Comparison of ENCODE assay signal across 9 cellular contexts in genomic region chr7:152335900-152336571, GRCh38.
DNase-seq lines count a peak whose midpoint lies in the region; ATAC-seq lines count a peak whose summit lies in the region.
"Had no signal": no experiment of that assay in that cellular context is flagged by ENCODE, and none has a peak within 500 bp of the region (broad histone marks: within the 10 kb centered on the region; RNA-seq: fewer than 3 reads in every experiment).

No MANE protein-coding gene starts in this region.

- H3K27me3 Mint-ChIP-seq in activated CD4-positive, alpha-beta T cell treated with anti-CD3 and anti-CD28 coated beads, Interleukin-2, amount 10 ng/mL, durations not matched to agents 24 days and 14 days: no peaks in the 10 kb centered on the region

- no peaks in the 10 kb centered on the region for H3K9me2 ChIP-seq in Karpas-422 (replicated peaks; ENCODE audit: insufficient read depth, low read length)

- H3K36me3 Mint-ChIP-seq in activated CD4-positive, alpha-beta T cell treated with anti-CD3 and anti-CD28 coated beads, Interleukin-2, amount 10 ng/mL, durations not matched to agents 24 days and 14 days (ENCODE audit: low read depth): peaks cover 4% of the 10 kb centered on the region

- 51% methylated on average over 2 of the region's 2 CpGs for WGBS in right cardiac atrium
- 23 to 36% methylated on average over 2 of the region's 2 CpGs for WGBS in aorta, 2 donors

- peak overlapping the region; percentile 64 for H3K27ac Mint-ChIP-seq in activated CD4-positive, alpha-beta T cell treated with anti-CD3 and anti-CD28 coated beads, Interleukin-2, amount 10 ng/mL, durations not matched to agents 24 days and 14 days

- H3K4me3 Mint-ChIP-seq in activated CD4-positive, alpha-beta T cell treated with anti-CD3 and anti-CD28 coated beads, Interleukin-2, amount 10 ng/mL, durations not matched to agents 24 days and 14 days: peak overlapping the region; percentile 70

- no peaks in the 10 kb centered on the region for H3K36me3 ChIP-seq in Karpas-422 (ENCODE audit: insufficient read depth, low read length)
- H3K36me3 ChIP-seq in subcutaneous abdominal adipose tissue (ENCODE audit: control insufficient read depth in 5 of 5, insufficient read depth in 5 of 5, low read length in 5 of 5): no peaks in the 10 kb centered on the region
- no peaks in the 10 kb centered on the region for H3K36me3 ChIP-seq in aorta (ENCODE audit: control insufficient read depth in 1 of 2, insufficient read depth in 2 of 2, low read length in 1 of 2)
- H3K36me3 ChIP-seq: HAP-1 had no signal

- no peaks in the 10 kb centered on the region for H3K27me3 ChIP-seq in Karpas-422 (ENCODE audit: low read length)
- no peaks in the 10 kb centered on the region for H3K27me3 ChIP-seq in right cardiac atrium (ENCODE audit: control insufficient read depth, insufficient read depth)
- H3K27me3 ChIP-seq in subcutaneous abdominal adipose tissue (ENCODE audit: control insufficient read depth in 5 of 5, insufficient read depth in 4 of 5, low read length in 5 of 5): no peaks in the 10 kb centered on the region
- no peaks in the 10 kb centered on the region for H3K27me3 ChIP-seq in aorta (ENCODE audit: control insufficient read depth in 1 of 2, insufficient read depth in 2 of 2, low read length in 1 of 2)

- peak overlapping the region; percentile 41 for H3K4me2 ChIP-seq in Karpas-422 (ENCODE audit: low read depth, low read length, poor library complexity, severe bottlenecking)

- H4K20me1 ChIP-seq in Karpas-422 (ENCODE audit: insufficient read depth, low read depth, low read length): 0 out of 2 replicates have a peak, but pooled peaks cover 2% of the 10 kb centered on the region

- H2AFZ ChIP-seq in Karpas-422 (ENCODE audit: low read length): no peak overlapping the region

- H3K4me1 ChIP-seq in Karpas-422 (ENCODE audit: low read length): peaks cover 63% of the 10 kb centered on the region
- peaks cover 1% of the 10 kb centered on the region for H3K4me1 ChIP-seq in right cardiac atrium (ENCODE audit: control insufficient read depth, insufficient read depth, low read length)
- H3K4me1 ChIP-seq in subcutaneous abdominal adipose tissue (ENCODE audit: control insufficient read depth in 5 of 5, insufficient read depth in 5 of 5, low read length in 5 of 5): peaks cover 0 to 43% (median 23%) of the 10 kb centered on the region in 5 donors
- peaks cover 3% of the 10 kb centered on the region in 2 donors for H3K4me1 ChIP-seq in aorta (ENCODE audit: control insufficient read depth in 1 of 2, insufficient read depth in 2 of 2, low read length in 2 of 2)
- H3K4me1 ChIP-seq: HAP-1 had no signal

- H3K9ac ChIP-seq in Karpas-422 (ENCODE audit: low read length) (peak overlapping the region; percentile 20), subcutaneous abdominal adipose tissue (ENCODE audit: low read length in 5 of 5) (peak overlapping the region in 2 of 5 donors; percentile 41 to 53)

- H3K27ac ChIP-seq in Karpas-422 (ENCODE audit: low read length): peak overlapping the region; percentile 63
- no peak overlapping the region for H3K27ac ChIP-seq in right cardiac atrium (ENCODE audit: low read length)
- peak overlapping the region; percentile 19 for H3K27ac ChIP-seq in subcutaneous abdominal adipose tissue (ENCODE audit: low read depth, low read length)
- H3K27ac ChIP-seq in aorta (ENCODE audit: low read depth in 1 of 2, low read length in 2 of 2): no peak overlapping the region

- no peaks in the 10 kb centered on the region for H3K9me3 Mint-ChIP-seq in activated CD4-positive, alpha-beta T cell treated with anti-CD3 and anti-CD28 coated beads, Interleukin-2, amount 10 ng/mL, durations not matched to agents 24 days and 14 days

- H3K4me1 Mint-ChIP-seq in activated CD4-positive, alpha-beta T cell treated with anti-CD3 and anti-CD28 coated beads, Interleukin-2, amount 10 ng/mL, durations not matched to agents 24 days and 14 days: peaks cover 27% of the 10 kb centered on the region

- H3K9me3 ChIP-seq in Karpas-422 (ENCODE audit: low read length): no peaks in the 10 kb centered on the region
- no peaks in the 10 kb centered on the region for H3K9me3 ChIP-seq in right cardiac atrium (ENCODE audit: control insufficient read depth, low read length)
- no peaks in the 10 kb centered on the region for H3K9me3 ChIP-seq in subcutaneous abdominal adipose tissue (ENCODE audit: control insufficient read depth in 5 of 5, low read length in 5 of 5)
- H3K9me3 ChIP-seq in aorta (ENCODE audit: control insufficient read depth, low read length): no peaks in the 10 kb centered on the region
- H3K9me3 ChIP-seq: HAP-1 had no signal

- no peak for DNase-seq in activated CD4-positive, alpha-beta T cell treated with anti-CD3 and anti-CD28 coated beads, Interleukin-2, amount 10 ng/mL, durations not matched to agents 24 days and 14 days
- no peak for DNase-seq in activated CD4-positive, alpha-beta T cell treated with anti-CD3 and anti-CD28 coated beads, Interleukin-2, amount 50 U/mL, for 1 hour
- DNase-seq in Karpas-422: no peak
- no peak for DNase-seq in right cardiac atrium
- no peak for DNase-seq in EL
- no peak for DNase-seq in aorta

- peaks cover 97% of the 10 kb centered on the region for H3K79me2 ChIP-seq in Karpas-422 (ENCODE audit: low read length)

- ATAC-seq in right cardiac atrium (peak; percentile 28 to 50), GM21717 (IDR thresholded peaks at IDR 0.05; ENCODE audit: unreplicated experiment) (no peak), aorta (ENCODE audit: low FRiP score) (no peak)

- intact Hi-C loops in activated CD4-positive, alpha-beta T cell treated with anti-CD3 and anti-CD28 coated beads, Interleukin-2, amount 10 ng/mL, durations not matched to agents 24 days and 14 days (cut with micrococcal nuclease): loop anchor here (1.0 to 10.0 kb wide), 4 partner anchors 98 to 821 kb away; partner anchors contain the start of genes RHEB and XRCC2
- intact Hi-C loops in right cardiac atrium (cut with DNase I): loop anchor here in 1 of 4 donors (5.0 kb wide), 1 partner anchor 371 kb away; no protein-coding TSS in a partner anchor
- intact Hi-C loops in aorta (cut with DNase I): no loop called here

- H3K4me3 ChIP-seq in Karpas-422 (ENCODE audit: low read length): peak overlapping the region; percentile 3; the same call in 1 of the 2 replicates
- peak overlapping the region; percentile 54 for H3K4me3 ChIP-seq in right cardiac atrium (ENCODE audit: low read length)
- H3K4me3 ChIP-seq in subcutaneous abdominal adipose tissue (ENCODE audit: low read depth in 1 of 5, low read length in 5 of 5): peak overlapping the region in 4 of 5 donors; percentile 6 to 51 (median 34)
- H3K4me3 ChIP-seq in aorta (ENCODE audit: low read length in 2 of 2): no peak overlapping the region
- H3K4me3 ChIP-seq: HAP-1 had no signal

Comparison
In these comparisons a context has a peak if more than half of its experiments do, and no peak if none do; other contexts are left out.
1. H3K27ac ChIP-seq: peak in Karpas-422 (single experiment) and subcutaneous abdominal adipose tissue (single experiment); none in right cardiac atrium (single experiment) and aorta (0 of 2).
2. H3K4me3 ChIP-seq: peak in Karpas-422 (single experiment), right cardiac atrium (single experiment) and subcutaneous abdominal adipose tissue (4 of 5); none in aorta (0 of 2).
3. ATAC-seq: peak in right cardiac atrium (2 of 2); none in GM21717 (single experiment) and aorta (single experiment).